ENCODE assay signal across 1 cellular context in genomic region chr15:83422090-83422489, GRCh38.
TF ChIP-seq lines count a peak whose summit lies in the region.

No MANE protein-coding gene starts in this region.

TF ChIP-seq in GM23338, 12 proteins besides CTCF, POLR2A, EP300 and RAD21 (continued from another document):
- TF ChIP-seq ZNF462 (CRISPR knock-in tag; IDR thresholded peaks at IDR 0.05): no peak
